ENCODE assay signal across 9 cellular contexts in genomic region chr2:221104391-221104811, GRCh38.
DNase-seq lines count a peak whose midpoint lies in the region; ATAC-seq, FAIRE-seq and TF ChIP-seq lines count a peak whose summit lies in the region.
"Had no signal": no experiment of that assay in that cellular context is flagged by ENCODE, and none has a peak within 500 bp of the region (broad histone marks: within the 10 kb centered on the region; RNA-seq: fewer than 3 reads in every experiment).

No MANE protein-coding gene starts in this region.

- TF ChIP-seq CTCF in kidney (IDR thresholded peaks at IDR 0.05; ENCODE audit: borderline replicate concordance, extremely low read depth, insufficient read depth) (no peak), testis (IDR thresholded peaks at IDR 0.05) (no peak)

- WGBS in testis, 2 donors: 11 to 12% methylated on average over 10 to 12 of the region's 12 CpGs

- peaks cover 0 to 4% of the 10 kb centered on the region in 2 donors for H3K4me1 ChIP-seq in kidney (ENCODE audit: control insufficient read depth in 1 of 2, insufficient read depth in 1 of 2, low read depth in 1 of 2, low read length in 2 of 2)
- peaks cover 12% of the 10 kb centered on the region for H3K4me1 ChIP-seq in testis

- no peak for TF ChIP-seq POLR2A in testis (IDR thresholded peaks at IDR 0.05)

- H3K36me3 ChIP-seq in kidney (ENCODE audit: control insufficient read depth in 1 of 2, insufficient read depth in 2 of 2, low read length in 2 of 2): no peaks in the 10 kb centered on the region
- H3K36me3 ChIP-seq in testis (ENCODE audit: low read depth, missing control alignments): no peaks in the 10 kb centered on the region

- H3K9me3 ChIP-seq in kidney (ENCODE audit: control insufficient read depth in 1 of 2, low read length in 2 of 2) (no peaks in the 10 kb centered on the region), testis (no peaks in the 10 kb centered on the region)

- no peak overlapping the region for H3K27ac ChIP-seq in kidney (ENCODE audit: low read depth in 2 of 2, low read length in 2 of 2)
- H3K27ac ChIP-seq in testis: peak overlapping the region; percentile 44 to 59

- ATAC-seq in HG02884 (IDR thresholded peaks at IDR 0.05; ENCODE audit: unreplicated experiment): peak; percentile 56
- ATAC-seq: K562 had no signal

- no peaks in the 10 kb centered on the region for H3K27me3 ChIP-seq in testis

- DNase-seq in anterior cingulate cortex (lab: John Stamatoyannopoulos, UW) (peak in 56 of 58 donors; percentile 11 to 81 (median 48)), kidney (peak; percentile 82), testis (peak; percentile 89), NCI-H526 (lab: John Stamatoyannopoulos, UW) (no peak), COLO829 (ENCODE audit: low spot score) (no peak), NCI-H187 (lab: John Stamatoyannopoulos, UW) (no peak)

- H3K9ac ChIP-seq in kidney (ENCODE audit: low read length in 2 of 2): no peak overlapping the region

- intact Hi-C loops in kidney (cut with DNase I) (no loop called here), testis (cut with DNase I; ENCODE audit: low total_unique reads) (no loop called here)

- no peak for FAIRE-seq in kidney (lab: Jason Lieb, UNC)
- FAIRE-seq: endometrium, K562 had no signal

- no peak overlapping the region for H3K4me3 ChIP-seq in kidney (ENCODE audit: low read length in 2 of 2)
- H3K4me3 ChIP-seq in testis: no peak overlapping the region
- H3K4me3 ChIP-seq: K562 had no signal

Comparison
In these comparisons a context has a peak if more than half of its experiments do, and no peak if none do; other contexts are left out.
1. DNase-seq: peak in anterior cingulate cortex (56 of 58), kidney (single experiment) and testis (single experiment); none in NCI-H526 (0 of 2), COLO829 (single experiment) and NCI-H187 (0 of 2).
2. H3K27ac ChIP-seq: peak in testis (2 of 2); none in kidney (0 of 2).